Comparison of ENCODE assay signal across 1 cellular context in genomic region chr1:45569962-45570581, GRCh38.
TF ChIP-seq lines count a peak whose summit lies in the region.

No MANE protein-coding gene starts in this region.

TF ChIP-seq in IMR-90, 13 proteins besides CTCF, POLR2A, EP300 and RAD21:
- TF ChIP-seq MAFK (IDR thresholded peaks at IDR 0.05; ENCODE audit: low read depth, low read length) (no peak), SMC3 (IDR thresholded peaks at IDR 0.05; ENCODE audit: low read depth, low read length) (peak; percentile 87), USF2 (IDR thresholded peaks at IDR 0.05; ENCODE audit: low read depth, low read length) (no peak), CEBPB (IDR thresholded peaks at IDR 0.05; ENCODE audit: low read depth, low read length) (no peak), RCOR1 (IDR thresholded peaks at IDR 0.05; ENCODE audit: insufficient replicate concordance, low read length) (no peak), NFE2L2 (IDR thresholded peaks at IDR 0.05; ENCODE audit: low read depth, low read length) (no peak), FOS (IDR thresholded peaks at IDR 0.05; ENCODE audit: low read depth, low read length) (no peak), ELK1 (IDR thresholded peaks at IDR 0.05; ENCODE audit: borderline replicate concordance, low read depth, low read length) (no peak), RFX5 (IDR thresholded peaks at IDR 0.05; ENCODE audit: low read depth, low read length) (no peak), MAZ (IDR thresholded peaks at IDR 0.05; ENCODE audit: borderline replicate concordance, low read depth, low read length) (0 out of 2 replicates have a peak, but pooled peaks have one; percentile 22), MXI1 (IDR thresholded peaks at IDR 0.05; ENCODE audit: borderline replicate concordance, low read depth, low read length) (no peak), BHLHE40 (IDR thresholded peaks at IDR 0.05; ENCODE audit: low read depth, low read length) (no peak), CHD1 (IDR thresholded peaks at IDR 0.05; ENCODE audit: low read depth, low read length) (no peak)
TF ChIP-seq in IMR-90: peak in this region for 2.
